8 cellular contexts compared by ENCODE assay signal in genomic region chr22:38868886-38869381, GRCh38. TPM values are rescaled to one million over a fixed set of nuclear protein-coding genes. Genes with fewer than 3 reads are reported as not detected.
DNase-seq lines count a peak whose midpoint lies in the region; ATAC-seq and TF ChIP-seq lines count a peak whose summit lies in the region.

No MANE protein-coding gene starts in this region.

- peak overlapping the region; percentile 83; the same call in 1 of the 2 replicates for H3K27ac ChIP-seq in 22Rv1

- ATAC-seq in memory B cell (ENCODE audit: low read depth) = peak; percentile 34
- no peak for ATAC-seq in HG03460 (IDR thresholded peaks at IDR 0.05; ENCODE audit: unreplicated experiment)

- POLR2A ChIA-PET in activated CD4-positive, alpha-beta memory T cell treated with anti-CD3 and anti-CD28 coated beads, Interleukin-2, amount 10 ng/mL, durations not matched to agents 7 days and 5 days (lab: Charles Lee) = interaction anchor here (0.6 to 3.9 kb wide), 4 partner anchors 26 to 448 kb away, joined by 3 to 30 read pairs (median 4); no protein-coding TSS in a partner anchor

- H3K4me1 Mint-ChIP-seq in activated CD4-positive, alpha-beta memory T cell treated with anti-CD3 and anti-CD28 coated beads, Interleukin-2, amount 10 ng/mL, durations not matched to agents 7 days and 5 days = peaks cover 44% of the 10 kb centered on the region
- H3K4me1 Mint-ChIP-seq in memory B cell = peaks cover 30% of the 10 kb centered on the region

- TF ChIP-seq CTCF in 22Rv1 (IDR thresholded peaks at IDR 0.05) (peak; percentile 96), GM12873 (IDR thresholded peaks at IDR 0.05; ENCODE audit: insufficient read depth, low read depth, low read length, missing control alignments) (peak; percentile 95)

- H3K9me3 Mint-ChIP-seq in activated CD4-positive, alpha-beta memory T cell treated with anti-CD3 and anti-CD28 coated beads, Interleukin-2, amount 10 ng/mL, durations not matched to agents 7 days and 5 days = no peaks in the 10 kb centered on the region
- no peaks in the 10 kb centered on the region for H3K9me3 Mint-ChIP-seq in memory B cell

- no peak overlapping the region for H3K4me3 Mint-ChIP-seq in activated CD4-positive, alpha-beta memory T cell treated with anti-CD3 and anti-CD28 coated beads, Interleukin-2, amount 10 ng/mL, durations not matched to agents 7 days and 5 days
- H3K4me3 Mint-ChIP-seq in memory B cell = no peak overlapping the region

- no peak overlapping the region for H3K27ac Mint-ChIP-seq in activated CD4-positive, alpha-beta memory T cell treated with anti-CD3 and anti-CD28 coated beads, Interleukin-2, amount 10 ng/mL, durations not matched to agents 7 days and 5 days
- no peak overlapping the region for H3K27ac Mint-ChIP-seq in memory B cell

- CTCF ChIA-PET in activated CD4-positive, alpha-beta memory T cell treated with anti-CD3 and anti-CD28 coated beads, Interleukin-2, amount 10 ng/mL, durations not matched to agents 7 days and 5 days (lab: Charles Lee) = interaction anchor here (1.1 to 4.7 kb wide), 9 partner anchors 42 to 451 kb away, joined by 3 to 141 read pairs (median 6); partner anchors contain the start of gene RPL3

- H3K27me3 Mint-ChIP-seq in activated CD4-positive, alpha-beta memory T cell treated with anti-CD3 and anti-CD28 coated beads, Interleukin-2, amount 10 ng/mL, durations not matched to agents 7 days and 5 days = peaks cover 7% of the 10 kb centered on the region
- peaks cover 6% of the 10 kb centered on the region for H3K27me3 Mint-ChIP-seq in memory B cell

- H3K36me3 Mint-ChIP-seq in activated CD4-positive, alpha-beta memory T cell treated with anti-CD3 and anti-CD28 coated beads, Interleukin-2, amount 10 ng/mL, durations not matched to agents 7 days and 5 days (ENCODE audit: low read depth) = peaks cover 38% of the 10 kb centered on the region
- H3K36me3 Mint-ChIP-seq in memory B cell = peaks cover 4% of the 10 kb centered on the region

- DNase-seq in NCI-H510A (lab: John Stamatoyannopoulos, UW) (peak; percentile 50), ecto neural progenitor cell (ENCODE audit: low spot score) (peak; percentile 88), memory B cell (ENCODE audit: low spot score in 2 of 2) (peak; percentile 78 to 83)
- DNase-seq in activated CD4-positive, alpha-beta memory T cell treated with anti-CD3 and anti-CD28 coated beads, Interleukin-2, amount 10 ng/mL, durations not matched to agents 7 days and 5 days = peak; percentile 83
- DNase-seq in stimulated activated CD8-positive, alpha-beta memory T cell treated with anti-CD3 and anti-CD28 coated beads, Interleukin-15, amount 100 ng/mL, for 48 hours (ENCODE audit: low read depth in 2 of 2) = peak; percentile 71 to 74

RNA-seq across cellular contexts. Expression of gene CBX6, which starts 3.1 kb away (rescaled TPM):
- 10 to 100 TPM; 76.5 TPM for total RNA-seq in activated CD4-positive, alpha-beta memory T cell treated with anti-CD3 and anti-CD28 coated beads, Interleukin-2, amount 10 ng/mL, durations not matched to agents 7 days and 5 days

RNA-seq across cellular contexts. Expression of gene NPTXR, which starts 25.1 kb away (rescaled TPM):
- 1 to 10 TPM in 1 of 2 experiments, under 1 TPM in 1; 0.91 to 1.3 TPM for total RNA-seq in activated CD4-positive, alpha-beta memory T cell treated with anti-CD3 and anti-CD28 coated beads, Interleukin-2, amount 10 ng/mL, durations not matched to agents 7 days and 5 days
